Comparison of ENCODE assay signal across 18 cellular contexts in the genomic region with DNA sequence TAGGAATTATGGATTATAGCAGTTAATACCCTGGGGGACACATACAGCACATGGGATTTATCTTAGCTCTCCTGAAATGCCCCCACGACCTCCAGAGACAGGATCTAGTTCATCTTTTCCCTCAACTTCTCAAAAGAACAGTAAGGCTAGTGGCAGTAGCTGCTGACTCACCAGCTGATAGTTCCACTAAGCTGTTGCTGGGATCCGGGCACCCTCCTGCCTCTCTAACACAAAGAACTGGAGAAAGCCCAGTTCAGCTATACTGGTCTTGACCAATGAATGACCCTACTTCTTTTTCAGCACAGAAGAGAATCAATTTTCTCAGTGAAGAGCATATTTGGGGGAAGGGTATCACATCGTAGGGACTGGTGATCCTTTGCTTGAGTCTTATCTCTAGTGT.
DNase-seq lines count a peak whose midpoint lies in the region; ATAC-seq and TF ChIP-seq lines count a peak whose summit lies in the region.
"Had no signal": no experiment of that assay in that cellular context is flagged by ENCODE, and none has a peak within 500 bp of the region (broad histone marks: within the 10 kb centered on the region; RNA-seq: fewer than 3 reads in every experiment).

No MANE protein-coding gene starts in this region.

- DNase-seq in natural killer cell treated with Interleukin-12 subunit alpha and Interleukin-12 subunit beta and Interleukin-15 and Interleukin-18, amount 100 ng/mL, for 72 hours (ENCODE audit: low spot score), result peak; percentile 13
- DNase-seq in natural killer cell (no peak), medulla oblongata (ENCODE audit: extremely low spot score) (peak; percentile 50), foreskin melanocyte (no peak), WTC11 (ENCODE audit: low spot score) (no peak), NCI-H2029 treated with DMSO at 0.1 percent for 48 hours (lab: John Stamatoyannopoulos, UW) (no peak), NCI-H774 (lab: John Stamatoyannopoulos, UW) (no peak)
- DNase-seq: GF-D8, Kasumi-1, NCI-H1105, NCI-H1694, NCI-H2107, NCI-H226, NCI-H524 treated with DMSO at 0.1 percent for 48 hours, SIG-M5 had no signal

- TF ChIP-seq CTCF in natural killer cell (IDR thresholded peaks at IDR 0.05), result no peak
- no peak for TF ChIP-seq CTCF in brain (conservative IDR thresholded peaks at IDR 0.05)
- no peak for TF ChIP-seq CTCF in WTC11 (IDR thresholded peaks at IDR 0.05)

- ATAC-seq in natural killer cell treated with Interleukin-12 subunit alpha and Interleukin-12 subunit beta and Interleukin-15 and Interleukin-18, amount 100 ng/mL, for 72 hours, result no peak
- ATAC-seq in natural killer cell (no peak), WTC11 (no peak)
- ATAC-seq: A549 had no signal

- CTCF ChIA-PET in WTC11 (lab: Charles Lee), result no interaction called here

- no peaks in the 10 kb centered on the region for H3K4me1 Mint-ChIP-seq in natural killer cell treated with Interleukin-12 subunit alpha and Interleukin-12 subunit beta and Interleukin-15 and Interleukin-18, amount 100 ng/mL, for 72 hours (ENCODE audit: low read depth in 2 of 2)
- no peaks in the 10 kb centered on the region for H3K4me1 Mint-ChIP-seq in natural killer cell
- H3K4me1 Mint-ChIP-seq in brain, result peaks cover 21% of the 10 kb centered on the region
- no peaks in the 10 kb centered on the region for H3K4me1 Mint-ChIP-seq in WTC11

- H3K27me3 Mint-ChIP-seq in natural killer cell treated with Interleukin-12 subunit alpha and Interleukin-12 subunit beta and Interleukin-15 and Interleukin-18, amount 100 ng/mL, for 72 hours, result peaks cover 14 to 18% of the 10 kb centered on the region in 2 donors
- peaks cover 13 to 18% of the 10 kb centered on the region in 2 donors for H3K27me3 Mint-ChIP-seq in natural killer cell (ENCODE audit: low read depth in 2 of 2)
- H3K27me3 Mint-ChIP-seq in brain, result no peaks in the 10 kb centered on the region
- H3K27me3 Mint-ChIP-seq in WTC11 (ENCODE audit: low read depth), result no peaks in the 10 kb centered on the region

- intact Hi-C loops in natural killer cell (cut with micrococcal nuclease), result no loop called here

- no peaks in the 10 kb centered on the region for H3K36me3 Mint-ChIP-seq in natural killer cell treated with Interleukin-12 subunit alpha and Interleukin-12 subunit beta and Interleukin-15 and Interleukin-18, amount 100 ng/mL, for 72 hours
- H3K36me3 Mint-ChIP-seq in natural killer cell (no peaks in the 10 kb centered on the region), brain (peaks cover 42% of the 10 kb centered on the region), WTC11 (peaks cover 29% of the 10 kb centered on the region)
- H3K36me3 Mint-ChIP-seq: IgD-negative memory B cell had no signal

- no peak overlapping the region for H3K27ac Mint-ChIP-seq in natural killer cell treated with Interleukin-12 subunit alpha and Interleukin-12 subunit beta and Interleukin-15 and Interleukin-18, amount 100 ng/mL, for 72 hours
- H3K27ac Mint-ChIP-seq in natural killer cell (no peak overlapping the region), brain (peak overlapping the region in 4 of 5 experiments; percentile 5 to 62 (median 32)), WTC11 (no peak overlapping the region)
- H3K27ac Mint-ChIP-seq: IgD-negative memory B cell had no signal

- POLR2A ChIA-PET in WTC11 (lab: Charles Lee), result no interaction called here

- no peak overlapping the region for H3K4me3 Mint-ChIP-seq in natural killer cell treated with Interleukin-12 subunit alpha and Interleukin-12 subunit beta and Interleukin-15 and Interleukin-18, amount 100 ng/mL, for 72 hours
- H3K4me3 Mint-ChIP-seq in natural killer cell (no peak overlapping the region), brain (peak overlapping the region in 1 of 5 experiments; percentile 7), WTC11 (no peak overlapping the region)
- H3K4me3 Mint-ChIP-seq: IgD-negative memory B cell had no signal

- no peaks in the 10 kb centered on the region for H3K9me3 Mint-ChIP-seq in natural killer cell treated with Interleukin-12 subunit alpha and Interleukin-12 subunit beta and Interleukin-15 and Interleukin-18, amount 100 ng/mL, for 72 hours
- no peaks in the 10 kb centered on the region for H3K9me3 Mint-ChIP-seq in natural killer cell
- H3K9me3 Mint-ChIP-seq in brain, result no peaks in the 10 kb centered on the region
- no peaks in the 10 kb centered on the region for H3K9me3 Mint-ChIP-seq in WTC11

TF ChIP-seq in WTC11, 78 proteins besides CTCF, POLR2A, EP300 and RAD21:
- TF ChIP-seq ZNF512 (CRISPR knock-in tag; IDR thresholded peaks at IDR 0.05; ENCODE audit: borderline replicate concordance) (no peak), TEAD1 (CRISPR knock-in tag; IDR thresholded peaks at IDR 0.05) (no peak), FOXP1 (CRISPR knock-in tag; IDR thresholded peaks at IDR 0.05; ENCODE audit: borderline replicate concordance) (no peak), ZMAT4 (CRISPR knock-in tag; IDR thresholded peaks at IDR 0.05) (no peak), SOX15 (CRISPR knock-in tag; IDR thresholded peaks at IDR 0.05) (no peak), MYBL2 (CRISPR knock-in tag; IDR thresholded peaks at IDR 0.05) (no peak), IRF1 (CRISPR knock-in tag; IDR thresholded peaks at IDR 0.05) (no peak), SP1 (CRISPR knock-in tag; conservative IDR thresholded peaks at IDR 0.05) (no peak), ZNF281 (CRISPR knock-in tag; IDR thresholded peaks at IDR 0.05) (no peak)
- TF ChIP-seq, protein P1, sequence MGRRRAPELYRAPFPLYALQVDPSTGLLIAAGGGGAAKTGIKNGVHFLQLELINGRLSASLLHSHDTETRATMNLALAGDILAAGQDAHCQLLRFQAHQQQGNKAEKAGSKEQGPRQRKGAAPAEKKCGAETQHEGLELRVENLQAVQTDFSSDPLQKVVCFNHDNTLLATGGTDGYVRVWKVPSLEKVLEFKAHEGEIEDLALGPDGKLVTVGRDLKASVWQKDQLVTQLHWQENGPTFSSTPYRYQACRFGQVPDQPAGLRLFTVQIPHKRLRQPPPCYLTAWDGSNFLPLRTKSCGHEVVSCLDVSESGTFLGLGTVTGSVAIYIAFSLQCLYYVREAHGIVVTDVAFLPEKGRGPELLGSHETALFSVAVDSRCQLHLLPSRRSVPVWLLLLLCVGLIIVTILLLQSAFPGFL (CRISPR knock-in tag; IDR thresholded peaks at IDR 0.05; ENCODE audit: borderline replicate concordance), result no peak

Comparison
In these comparisons a context has a peak if more than half of its experiments do, and no peak if none do; other contexts are left out.
1. DNase-seq: peak in natural killer cell treated with Interleukin-12 subunit alpha and Interleukin-12 subunit beta and Interleukin-15 and Interleukin-18, amount 100 ng/mL, for 72 hours (single experiment) and medulla oblongata (single experiment); none in natural killer cell (single experiment), foreskin melanocyte (single experiment), WTC11 (single experiment), NCI-H2029 treated with DMSO at 0.1 percent for 48 hours (single experiment) and NCI-H774 (single experiment).
2. H3K27ac Mint-ChIP-seq: peak in brain (4 of 5); none in natural killer cell treated with Interleukin-12 subunit alpha and Interleukin-12 subunit beta and Interleukin-15 and Interleukin-18, amount 100 ng/mL, for 72 hours (0 of 2), natural killer cell (0 of 2) and WTC11 (single experiment).